In the genomic region with DNA sequence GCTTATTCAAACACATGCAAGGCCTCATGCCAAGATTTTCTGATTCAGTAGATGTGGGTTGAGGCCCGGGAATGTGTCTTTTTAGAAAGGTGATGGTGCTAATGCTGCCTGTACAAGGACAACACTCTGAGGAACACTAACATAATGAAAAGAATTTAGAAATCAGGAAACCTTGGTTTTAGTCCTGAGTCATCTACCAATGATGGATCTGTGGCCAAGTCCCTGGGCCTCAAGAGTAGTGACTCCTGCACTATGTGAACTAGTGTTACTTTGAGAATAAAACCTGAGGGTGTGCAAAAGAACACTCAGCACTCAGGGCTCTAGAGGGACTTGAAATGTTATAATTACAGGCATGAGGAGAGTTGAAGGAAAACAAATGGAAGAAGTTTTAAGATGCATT, we compare ENCODE assay signal across 27 cellular contexts.
"Had no signal": no experiment of that assay in that cellular context is flagged by ENCODE, and none has a peak within 500 bp of the region (broad histone marks: within the 10 kb centered on the region; RNA-seq: fewer than 3 reads in every experiment).

No MANE protein-coding gene starts in this region.

- H3K27me3 ChIP-seq: brain microvascular endothelial cell, esophagus squamous epithelium, vagina had no signal

- H3K36me3 ChIP-seq: brain microvascular endothelial cell, esophagus squamous epithelium, vagina had no signal

- H3K27me3 Mint-ChIP-seq: activated naive CD8-positive, alpha-beta T cell treated with anti-CD3 and anti-CD28 coated beads for 36 hours; activated T-helper 17 cell treated with anti-CD3 and anti-CD28 coated beads, Interleukin-2, amount 50 U/mL, for 72 hours; effector memory CD8-positive, alpha-beta T cell; stimulated activated naive CD8-positive, alpha-beta T cell treated with anti-CD3 and anti-CD28 coated beads, Interleukin-15, Interleukin-2, amounts not matched to agents 100 ng/mL and 50 ng/mL, for 24 hours had no signal

- H3K4me3 Mint-ChIP-seq: activated CD8-positive, alpha-beta T cell treated with anti-CD3 and anti-CD28 coated beads, Interleukin-2, amount 10 ng/mL, durations not matched to agents 7 days and 5 days; activated naive CD8-positive, alpha-beta T cell treated with anti-CD3 and anti-CD28 coated beads for 36 hours; activated T-helper 17 cell treated with anti-CD3 and anti-CD28 coated beads, Interleukin-2, amount 50 U/mL, for 72 hours; effector memory CD8-positive, alpha-beta T cell; mesothelial cell of epicardium; natural killer cell; stimulated activated naive CD8-positive, alpha-beta T cell treated with anti-CD3 and anti-CD28 coated beads, Interleukin-15, Interleukin-2, amounts not matched to agents 100 ng/mL and 50 ng/mL, for 24 hours had no signal

- H3K9me3 ChIP-seq: esophagus squamous epithelium, vagina had no signal

- H3K27ac Mint-ChIP-seq: activated CD8-positive, alpha-beta T cell treated with anti-CD3 and anti-CD28 coated beads, Interleukin-2, amount 10 ng/mL, durations not matched to agents 7 days and 5 days; activated naive CD8-positive, alpha-beta T cell treated with anti-CD3 and anti-CD28 coated beads for 36 hours; activated T-helper 17 cell treated with anti-CD3 and anti-CD28 coated beads, Interleukin-2, amount 50 U/mL, for 72 hours; effector memory CD8-positive, alpha-beta T cell; mesothelial cell of epicardium; natural killer cell; stimulated activated naive CD8-positive, alpha-beta T cell treated with anti-CD3 and anti-CD28 coated beads, Interleukin-15, Interleukin-2, amounts not matched to agents 100 ng/mL and 50 ng/mL, for 24 hours had no signal

- FAIRE-seq: colon, endothelial cell of umbilical vein, kidney had no signal

- H3K4me1 ChIP-seq: vagina had no signal

- H3K9me3 Mint-ChIP-seq: activated naive CD8-positive, alpha-beta T cell treated with anti-CD3 and anti-CD28 coated beads for 36 hours; activated T-helper 17 cell treated with anti-CD3 and anti-CD28 coated beads, Interleukin-2, amount 50 U/mL, for 72 hours; effector memory CD8-positive, alpha-beta T cell; mesothelial cell of epicardium; natural killer cell; stimulated activated naive CD8-positive, alpha-beta T cell treated with anti-CD3 and anti-CD28 coated beads, Interleukin-15, Interleukin-2, amounts not matched to agents 100 ng/mL and 50 ng/mL, for 24 hours had no signal

- DNase-seq: activated CD4-positive, alpha-beta T cell treated with anti-CD3 and anti-CD28 coated beads for 1 hour; activated CD4-positive, alpha-beta T cell treated with anti-CD3 and anti-CD28 coated beads, Interleukin-2, amount 50 U/mL, for 1 hour; activated CD8-positive, alpha-beta T cell treated with anti-CD3 and anti-CD28 coated beads, Interleukin-2, amount 10 ng/mL, durations not matched to agents 7 days and 5 days; activated naive CD4-positive, alpha-beta T cell; activated naive CD8-positive, alpha-beta T cell treated with anti-CD3 and anti-CD28 coated beads for 36 hours; activated T-cell treated with anti-CD3 and anti-CD28 coated beads, Interleukin-2, amount 50 U/mL, for 1 hour; amniotic stem cell; brain microvascular endothelial cell; central memory CD4-positive, alpha-beta T cell; effector memory CD8-positive, alpha-beta T cell; esophagus squamous epithelium; kidney; mammary epithelial cell; natural killer cell; retina; stimulated activated CD4-positive, alpha-beta T cell treated with anti-CD3 and anti-CD28 coated beads, Interleukin-4, amount 100 ng/mL, for 4 hours; substantia nigra; T-helper 1 cell; trophoblast cell had no signal

- H3K27ac ChIP-seq: brain microvascular endothelial cell, esophagus squamous epithelium, SK-N-MC, vagina had no signal

- H3K4me1 Mint-ChIP-seq: activated naive CD8-positive, alpha-beta T cell treated with anti-CD3 and anti-CD28 coated beads for 36 hours; activated T-helper 17 cell treated with anti-CD3 and anti-CD28 coated beads, Interleukin-2, amount 50 U/mL, for 72 hours; mesothelial cell of epicardium; natural killer cell had no signal

- H3K36me3 Mint-ChIP-seq: activated naive CD8-positive, alpha-beta T cell treated with anti-CD3 and anti-CD28 coated beads for 36 hours; mesothelial cell of epicardium; natural killer cell had no signal

- H3K4me3 ChIP-seq: esophagus squamous epithelium, SK-N-MC, vagina had no signal

- ATAC-seq: activated CD8-positive, alpha-beta T cell treated with anti-CD3 and anti-CD28 coated beads, Interleukin-2, amount 10 ng/mL, durations not matched to agents 7 days and 5 days; activated T-helper 17 cell treated with anti-CD3 and anti-CD28 coated beads, Interleukin-2, amount 50 U/mL, for 72 hours; effector memory CD8-positive, alpha-beta T cell; left lobe of liver; natural killer cell had no signal
